In genomic region chr3:168073842-168074311, GRCh38 we compare ENCODE assay signal across 18 cellular contexts. TPM values are rescaled to one million over a fixed set of nuclear protein-coding genes. Genes with fewer than 3 reads are reported as not detected.
DNase-seq lines count a peak whose midpoint lies in the region; ATAC-seq and TF ChIP-seq lines count a peak whose summit lies in the region.
"Had no signal": no experiment of that assay in that cellular context is flagged by ENCODE, and none has a peak within 500 bp of the region (broad histone marks: within the 10 kb centered on the region; RNA-seq: fewer than 3 reads in every experiment).

No MANE protein-coding gene starts in this region.

- H3K9ac ChIP-seq in BLaER1, result no peak overlapping the region
- H3K9ac ChIP-seq in mammary epithelial cell (ENCODE audit: insufficient read depth, low read length), result no peak overlapping the region
- H3K9ac ChIP-seq in SK-N-SH, result no peak overlapping the region
- H3K9ac ChIP-seq: KMS-11 had no signal

- in situ Hi-C loops in mammary epithelial cell (cut with MboI; ENCODE audit: low sequenced_read_pairs in 2 of 2), result no loop called here

- H4K20me1 ChIP-seq in BLaER1 (peaks cover 30% of the 10 kb centered on the region), mammary epithelial cell (ENCODE audit: insufficient read depth, low read length) (no peaks in the 10 kb centered on the region), SK-N-SH (ENCODE audit: insufficient read depth) (peaks cover 9% of the 10 kb centered on the region; the same call in 1 of the 2 replicates)

- H3K79me2 ChIP-seq in mammary epithelial cell (ENCODE audit: insufficient read depth, low read length) (peaks cover 64% of the 10 kb centered on the region), SK-N-SH (ENCODE audit: insufficient read depth) (peaks cover 93% of the 10 kb centered on the region)

- H3K27me3 ChIP-seq in BLaER1, result no peaks in the 10 kb centered on the region
- no peaks in the 10 kb centered on the region for H3K27me3 ChIP-seq in mammary epithelial cell (ENCODE audit: insufficient read depth, low read length)
- H3K27me3 ChIP-seq in SK-N-SH (ENCODE audit: insufficient read depth), result no peaks in the 10 kb centered on the region
- H3K27me3 ChIP-seq: gastroesophageal sphincter had no signal

- dilution Hi-C loops in mammary epithelial cell (cut with HindIII; ENCODE audit: low sequenced_read_pairs), result no loop called here

- peaks cover 17% of the 10 kb centered on the region for H3K36me3 ChIP-seq in BLaER1
- H3K36me3 ChIP-seq in mammary epithelial cell (ENCODE audit: insufficient read depth, low read length), result no peaks in the 10 kb centered on the region
- peaks cover 0 to 3% of the 10 kb centered on the region in 2 experiments for H3K36me3 ChIP-seq in SK-N-SH (replicated peaks in 1 of 2; ENCODE audit: control insufficient read depth in 1 of 2, insufficient read depth in 2 of 2, low read length in 1 of 2)
- H3K36me3 ChIP-seq: gastroesophageal sphincter had no signal

- WGBS in mammary epithelial cell (ENCODE audit: low coverage, missing lambda C conversion rate), result 80% methylated on average over 2 of the region's 3 CpGs
- 100% methylated on average over 3 of the region's 3 CpGs for WGBS in SK-N-SH (ENCODE audit: low lambda C conversion rate)

- no peak for ATAC-seq in GM21447 (IDR thresholded peaks at IDR 0.05; ENCODE audit: unreplicated experiment)
- ATAC-seq: gastroesophageal sphincter had no signal

- H3K27ac ChIP-seq in BLaER1 (peak overlapping the region; percentile 2; the same call in 1 of the 2 replicates), mammary epithelial cell (ENCODE audit: insufficient read depth, low read depth, low read length) (peak overlapping the region; percentile 98), SK-N-SH (ENCODE audit: low read depth in 2 of 2, low read length in 1 of 2) (peak overlapping the region in 1 of 2 experiments; percentile 8; a peak in 1 of 4 replicates)
- H3K27ac ChIP-seq: gastroesophageal sphincter, KMS-11 had no signal

- TF ChIP-seq CTCF in mammary epithelial cell (conservative IDR thresholded peaks at IDR 0.05 in 1 of 2, IDR thresholded peaks at IDR 0.05 in 1 of 2; ENCODE audit: extremely low read depth in 1 of 2, insufficient read depth in 1 of 2, low read depth in 1 of 2, low read length in 2 of 2) (no peak), SK-N-SH (IDR thresholded peaks at IDR 0.05) (no peak)

- peaks cover 22% of the 10 kb centered on the region for H3K4me1 ChIP-seq in BLaER1
- peaks cover 32% of the 10 kb centered on the region for H3K4me1 ChIP-seq in mammary epithelial cell (ENCODE audit: insufficient read depth, low read length)
- H3K4me1 ChIP-seq in SK-N-SH (ENCODE audit: control insufficient read depth in 1 of 2, insufficient read depth in 2 of 2, low read depth in 1 of 2, low read length in 1 of 2), result peaks cover 11 to 13% of the 10 kb centered on the region in 2 experiments; a peak in 3 of 4 replicates

- TF ChIP-seq RAD21 in SK-N-SH (IDR thresholded peaks at IDR 0.05; ENCODE audit: low read length), result no peak

- H3K4me3 ChIP-seq in BLaER1, result no peak overlapping the region
- no peak overlapping the region for H3K4me3 ChIP-seq in mammary epithelial cell (replicated peaks in 1 of 3; ENCODE audit: insufficient read depth in 1 of 3, low read depth in 2 of 3, low read length in 3 of 3)
- H3K4me3 ChIP-seq in SK-N-SH (ENCODE audit: low read depth in 2 of 2, low read length in 1 of 2), result no peak overlapping the region
- H3K4me3 ChIP-seq: gastroesophageal sphincter, skin epidermis had no signal

- CTCF ChIA-PET in mammary epithelial cell (lab: Charles Lee; ENCODE audit: low non-redundant PET), result no interaction called here
- CTCF ChIA-PET in SK-N-SH (lab: Yijun Ruan, JAX), result interaction anchor here (1.2 to 1.5 kb wide), 3 partner anchors 15 to 26 kb away, joined by 3 to 4 read pairs (median 3); no protein-coding TSS in a partner anchor

- intact Hi-C loops in mammary epithelial cell (cut with micrococcal nuclease), result no loop called here

- peaks cover 18% of the 10 kb centered on the region for H3F3A ChIP-seq in SK-N-SH (replicated peaks; ENCODE audit: insufficient read depth)

- H3K4me2 ChIP-seq in BLaER1 (peak overlapping the region; percentile 57), mammary epithelial cell (ENCODE audit: insufficient read depth, low read depth, low read length) (no peak overlapping the region), SK-N-SH (no peak overlapping the region)
- H3K4me2 ChIP-seq: KMS-11 had no signal

- TF ChIP-seq EP300 in SK-N-SH (IDR thresholded peaks at IDR 0.05; ENCODE audit: borderline replicate concordance in 1 of 2, low read depth in 1 of 2, low read length in 1 of 2), result no peak

- no TSS peak for BruUV-seq in mammary epithelial cell (replicated peaks; lab: Mats Ljungman, UMichigan)

- no peaks in the 10 kb centered on the region for H3K9me2 ChIP-seq in SK-N-SH

- H3K9me3 ChIP-seq in BLaER1 (0 out of 2 replicates have a peak, but pooled peaks cover 4% of the 10 kb centered on the region), mammary epithelial cell (replicated peaks; ENCODE audit: insufficient read depth, low read length) (no peaks in the 10 kb centered on the region), SK-N-SH (no peaks in the 10 kb centered on the region)
- H3K9me3 ChIP-seq: gastroesophageal sphincter had no signal

- POLR2A ChIA-PET in SK-N-SH (lab: Yijun Ruan, JAX), result interaction anchor here (0.6 kb wide), 1 partner anchor 1328 kb away, joined by 3 read pairs; no protein-coding TSS in a partner anchor

- DNase-seq in HCEC 1CT (peak; percentile 17), mammary epithelial cell (peak; percentile 26), left kidney (ENCODE audit: low read depth, low spot score) (peak; percentile 17), NCI-H2081 treated with DMSO at 0.1 percent for 48 hours (lab: John Stamatoyannopoulos, UW) (no peak), SK-N-SH (no peak)
- DNase-seq in activated effector memory CD4-positive, alpha-beta T cell treated with anti-CD3 and anti-CD28 coated beads, Interleukin-2, amount 50 U/mL, for 16 hours, result no peak
- DNase-seq: activated CD4-positive, alpha-beta T cell treated with anti-CD3 and anti-CD28 coated beads, Interleukin-2, amount 50 U/mL, for 1 hour; activated naive CD8-positive, alpha-beta T cell treated with anti-CD3 and anti-CD28 coated beads, Interleukin-2, amount 10 ng/mL, durations not matched to agents 7 days and 5 days; activated T-cell treated with anti-CD3 and anti-CD28 coated beads, Interleukin-2, amount 50 U/mL, for 1 hour; central memory CD4-positive, alpha-beta T cell; NCI-H1436; nucleus accumbens; OCI-M1 had no signal

- H2AFZ ChIP-seq in mammary epithelial cell (ENCODE audit: low read depth, low read length), result peak overlapping the region; percentile 39
- no peak overlapping the region for H2AFZ ChIP-seq in SK-N-SH (ENCODE audit: low read depth)

TF ChIP-seq in SK-N-SH, 30 proteins besides CTCF, POLR2A, EP300 and RAD21:
- TF ChIP-seq YY1 (IDR thresholded peaks at IDR 0.05; ENCODE audit: low read depth), result no peak
- TF ChIP-seq ZBTB33 (IDR thresholded peaks at IDR 0.05; ENCODE audit: borderline replicate concordance, low read depth), result no peak
- no peak for TF ChIP-seq MXI1 (IDR thresholded peaks at IDR 0.05; ENCODE audit: low read depth, low read length)
- TF ChIP-seq ELF1 (IDR thresholded peaks at IDR 0.05), result no peak
- no peak for TF ChIP-seq MEF2A (IDR thresholded peaks at IDR 0.05; ENCODE audit: borderline replicate concordance, low read depth)

RNA-seq across cellular contexts. Expression of gene GOLIM4, which starts 21.8 kb away (rescaled TPM):
- total RNA-seq in mammary epithelial cell, result 10 to 100 TPM; 31.4 to 31.7 TPM
- polyA plus RNA-seq in mammary epithelial cell (23.1 TPM), SK-N-SH (2012; rRNA removed) (38.3 and 42.3 TPM in 2 replicates)
- 21.3 TPM for polyA minus RNA-seq in mammary epithelial cell
- polyA plus RNA-seq in SK-N-SH (2012; cell fraction: cytosol; rRNA removed), result 43.6 and 44.5 TPM in 2 replicates
- polyA plus RNA-seq in SK-N-SH (2012; cell fraction: nucleus; rRNA removed), result 15.9 and 22.9 TPM in 2 replicates

Comparison
In these comparisons a context has a peak if more than half of its experiments do, and no peak if none do; other contexts are left out.
1. DNase-seq: peak in HCEC 1CT (single experiment), mammary epithelial cell (single experiment) and left kidney (single experiment); none in activated effector memory CD4-positive, alpha-beta T cell treated with anti-CD3 and anti-CD28 coated beads, Interleukin-2, amount 50 U/mL, for 16 hours (single experiment), NCI-H2081 treated with DMSO at 0.1 percent for 48 hours (single experiment) and SK-N-SH (single experiment).